ENCODE assay signal across 1 cellular context in the genomic region with DNA sequence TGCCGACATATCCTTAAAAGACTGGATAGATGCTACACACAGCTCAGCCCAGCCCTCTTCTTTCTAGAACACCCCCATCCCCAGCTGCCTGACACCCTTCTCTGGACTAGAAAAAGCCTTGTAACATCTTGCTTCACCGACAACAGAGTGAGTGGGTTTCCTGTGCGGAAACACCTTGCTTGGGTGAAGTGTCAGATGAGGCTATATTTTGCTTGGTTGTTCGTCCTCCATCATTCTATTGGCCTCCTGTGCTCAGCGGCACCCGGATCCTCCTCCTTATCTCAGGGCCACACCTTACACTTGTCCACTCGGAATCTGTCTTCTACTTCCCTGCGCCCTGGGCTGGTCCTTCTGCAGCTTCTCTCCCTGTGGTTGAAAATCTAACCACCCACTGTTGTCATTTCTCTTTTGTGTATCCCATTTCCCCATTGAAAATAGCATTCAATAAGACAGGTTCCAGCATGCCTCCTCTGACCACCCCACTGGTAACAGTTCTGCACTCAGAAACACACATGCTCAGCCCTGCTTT.
A peak's percentile ranks its signal among the peaks of the same experiment; 100 is the strongest.
TF ChIP-seq lines count a peak whose summit lies in the region.

No MANE protein-coding gene starts in this region.

TF ChIP-seq in K562, 482 proteins besides CTCF, POLR2A, EP300 and RAD21 (continued from another document and continues in another):
- TF ChIP-seq, protein P1, sequence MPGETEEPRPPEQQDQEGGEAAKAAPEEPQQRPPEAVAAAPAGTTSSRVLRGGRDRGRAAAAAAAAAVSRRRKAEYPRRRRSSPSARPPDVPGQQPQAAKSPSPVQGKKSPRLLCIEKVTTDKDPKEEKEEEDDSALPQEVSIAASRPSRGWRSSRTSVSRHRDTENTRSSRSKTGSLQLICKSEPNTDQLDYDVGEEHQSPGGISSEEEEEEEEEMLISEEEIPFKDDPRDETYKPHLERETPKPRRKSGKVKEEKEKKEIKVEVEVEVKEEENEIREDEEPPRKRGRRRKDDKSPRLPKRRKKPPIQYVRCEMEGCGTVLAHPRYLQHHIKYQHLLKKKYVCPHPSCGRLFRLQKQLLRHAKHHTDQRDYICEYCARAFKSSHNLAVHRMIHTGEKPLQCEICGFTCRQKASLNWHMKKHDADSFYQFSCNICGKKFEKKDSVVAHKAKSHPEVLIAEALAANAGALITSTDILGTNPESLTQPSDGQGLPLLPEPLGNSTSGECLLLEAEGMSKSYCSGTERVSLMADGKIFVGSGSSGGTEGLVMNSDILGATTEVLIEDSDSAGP (CRISPR knock-in tag; IDR thresholded peaks at IDR 0.05) = no peak
- no peak for TF ChIP-seq NFE2 (IDR thresholded peaks at IDR 0.05; ENCODE audit: low read depth)
- no peak for TF ChIP-seq SAP30 (IDR thresholded peaks at IDR 0.05; ENCODE audit: borderline replicate concordance, insufficient read depth, low read depth, low read length, poor library complexity, severe bottlenecking)
- no peak for TF ChIP-seq STAT5B (CRISPR knock-in tag; IDR thresholded peaks at IDR 0.05)
- no peak for TF ChIP-seq ZNF311 (CRISPR knock-in tag; IDR thresholded peaks at IDR 0.05)
- TF ChIP-seq, protein P2, sequence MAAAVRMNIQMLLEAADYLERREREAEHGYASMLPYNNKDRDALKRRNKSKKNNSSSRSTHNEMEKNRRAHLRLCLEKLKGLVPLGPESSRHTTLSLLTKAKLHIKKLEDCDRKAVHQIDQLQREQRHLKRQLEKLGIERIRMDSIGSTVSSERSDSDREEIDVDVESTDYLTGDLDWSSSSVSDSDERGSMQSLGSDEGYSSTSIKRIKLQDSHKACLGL (CRISPR knock-in tag; IDR thresholded peaks at IDR 0.05; ENCODE audit: borderline replicate concordance, poor library complexity, severe bottlenecking) = no peak
- TF ChIP-seq, protein P3, sequence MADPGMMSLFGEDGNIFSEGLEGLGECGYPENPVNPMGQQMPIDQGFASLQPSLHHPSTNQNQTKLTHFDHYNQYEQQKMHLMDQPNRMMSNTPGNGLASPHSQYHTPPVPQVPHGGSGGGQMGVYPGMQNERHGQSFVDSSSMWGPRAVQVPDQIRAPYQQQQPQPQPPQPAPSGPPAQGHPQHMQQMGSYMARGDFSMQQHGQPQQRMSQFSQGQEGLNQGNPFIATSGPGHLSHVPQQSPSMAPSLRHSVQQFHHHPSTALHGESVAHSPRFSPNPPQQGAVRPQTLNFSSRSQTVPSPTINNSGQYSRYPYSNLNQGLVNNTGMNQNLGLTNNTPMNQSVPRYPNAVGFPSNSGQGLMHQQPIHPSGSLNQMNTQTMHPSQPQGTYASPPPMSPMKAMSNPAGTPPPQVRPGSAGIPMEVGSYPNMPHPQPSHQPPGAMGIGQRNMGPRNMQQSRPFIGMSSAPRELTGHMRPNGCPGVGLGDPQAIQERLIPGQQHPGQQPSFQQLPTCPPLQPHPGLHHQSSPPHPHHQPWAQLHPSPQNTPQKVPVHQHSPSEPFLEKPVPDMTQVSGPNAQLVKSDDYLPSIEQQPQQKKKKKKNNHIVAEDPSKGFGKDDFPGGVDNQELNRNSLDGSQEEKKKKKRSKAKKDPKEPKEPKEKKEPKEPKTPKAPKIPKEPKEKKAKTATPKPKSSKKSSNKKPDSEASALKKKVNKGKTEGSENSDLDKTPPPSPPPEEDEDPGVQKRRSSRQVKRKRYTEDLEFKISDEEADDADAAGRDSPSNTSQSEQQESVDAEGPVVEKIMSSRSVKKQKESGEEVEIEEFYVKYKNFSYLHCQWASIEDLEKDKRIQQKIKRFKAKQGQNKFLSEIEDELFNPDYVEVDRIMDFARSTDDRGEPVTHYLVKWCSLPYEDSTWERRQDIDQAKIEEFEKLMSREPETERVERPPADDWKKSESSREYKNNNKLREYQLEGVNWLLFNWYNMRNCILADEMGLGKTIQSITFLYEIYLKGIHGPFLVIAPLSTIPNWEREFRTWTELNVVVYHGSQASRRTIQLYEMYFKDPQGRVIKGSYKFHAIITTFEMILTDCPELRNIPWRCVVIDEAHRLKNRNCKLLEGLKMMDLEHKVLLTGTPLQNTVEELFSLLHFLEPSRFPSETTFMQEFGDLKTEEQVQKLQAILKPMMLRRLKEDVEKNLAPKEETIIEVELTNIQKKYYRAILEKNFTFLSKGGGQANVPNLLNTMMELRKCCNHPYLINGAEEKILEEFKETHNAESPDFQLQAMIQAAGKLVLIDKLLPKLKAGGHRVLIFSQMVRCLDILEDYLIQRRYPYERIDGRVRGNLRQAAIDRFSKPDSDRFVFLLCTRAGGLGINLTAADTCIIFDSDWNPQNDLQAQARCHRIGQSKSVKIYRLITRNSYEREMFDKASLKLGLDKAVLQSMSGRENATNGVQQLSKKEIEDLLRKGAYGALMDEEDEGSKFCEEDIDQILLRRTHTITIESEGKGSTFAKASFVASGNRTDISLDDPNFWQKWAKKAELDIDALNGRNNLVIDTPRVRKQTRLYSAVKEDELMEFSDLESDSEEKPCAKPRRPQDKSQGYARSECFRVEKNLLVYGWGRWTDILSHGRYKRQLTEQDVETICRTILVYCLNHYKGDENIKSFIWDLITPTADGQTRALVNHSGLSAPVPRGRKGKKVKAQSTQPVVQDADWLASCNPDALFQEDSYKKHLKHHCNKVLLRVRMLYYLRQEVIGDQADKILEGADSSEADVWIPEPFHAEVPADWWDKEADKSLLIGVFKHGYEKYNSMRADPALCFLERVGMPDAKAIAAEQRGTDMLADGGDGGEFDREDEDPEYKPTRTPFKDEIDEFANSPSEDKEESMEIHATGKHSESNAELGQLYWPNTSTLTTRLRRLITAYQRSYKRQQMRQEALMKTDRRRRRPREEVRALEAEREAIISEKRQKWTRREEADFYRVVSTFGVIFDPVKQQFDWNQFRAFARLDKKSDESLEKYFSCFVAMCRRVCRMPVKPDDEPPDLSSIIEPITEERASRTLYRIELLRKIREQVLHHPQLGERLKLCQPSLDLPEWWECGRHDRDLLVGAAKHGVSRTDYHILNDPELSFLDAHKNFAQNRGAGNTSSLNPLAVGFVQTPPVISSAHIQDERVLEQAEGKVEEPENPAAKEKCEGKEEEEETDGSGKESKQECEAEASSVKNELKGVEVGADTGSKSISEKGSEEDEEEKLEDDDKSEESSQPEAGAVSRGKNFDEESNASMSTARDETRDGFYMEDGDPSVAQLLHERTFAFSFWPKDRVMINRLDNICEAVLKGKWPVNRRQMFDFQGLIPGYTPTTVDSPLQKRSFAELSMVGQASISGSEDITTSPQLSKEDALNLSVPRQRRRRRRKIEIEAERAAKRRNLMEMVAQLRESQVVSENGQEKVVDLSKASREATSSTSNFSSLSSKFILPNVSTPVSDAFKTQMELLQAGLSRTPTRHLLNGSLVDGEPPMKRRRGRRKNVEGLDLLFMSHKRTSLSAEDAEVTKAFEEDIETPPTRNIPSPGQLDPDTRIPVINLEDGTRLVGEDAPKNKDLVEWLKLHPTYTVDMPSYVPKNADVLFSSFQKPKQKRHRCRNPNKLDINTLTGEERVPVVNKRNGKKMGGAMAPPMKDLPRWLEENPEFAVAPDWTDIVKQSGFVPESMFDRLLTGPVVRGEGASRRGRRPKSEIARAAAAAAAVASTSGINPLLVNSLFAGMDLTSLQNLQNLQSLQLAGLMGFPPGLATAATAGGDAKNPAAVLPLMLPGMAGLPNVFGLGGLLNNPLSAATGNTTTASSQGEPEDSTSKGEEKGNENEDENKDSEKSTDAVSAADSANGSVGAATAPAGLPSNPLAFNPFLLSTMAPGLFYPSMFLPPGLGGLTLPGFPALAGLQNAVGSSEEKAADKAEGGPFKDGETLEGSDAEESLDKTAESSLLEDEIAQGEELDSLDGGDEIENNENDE (IDR thresholded peaks at IDR 0.05; ENCODE audit: low read depth, low read length) = no peak
- TF ChIP-seq BRCA1 (IDR thresholded peaks at IDR 0.05) = no peak
- no peak for TF ChIP-seq BRCA1 (CRISPR knock-in tag; IDR thresholded peaks at IDR 0.05)
- no peak for TF ChIP-seq ZNF717 (CRISPR knock-in tag; IDR thresholded peaks at IDR 0.05)
- TF ChIP-seq MEF2A (IDR thresholded peaks at IDR 0.05; ENCODE audit: control insufficient read depth, low read depth, low read length) = peak; percentile 37; the same call in 1 of the 2 replicates
- TF ChIP-seq JUNB (CRISPR knock-in tag; conservative IDR thresholded peaks at IDR 0.05) = no peak
- TF ChIP-seq, protein P4, sequence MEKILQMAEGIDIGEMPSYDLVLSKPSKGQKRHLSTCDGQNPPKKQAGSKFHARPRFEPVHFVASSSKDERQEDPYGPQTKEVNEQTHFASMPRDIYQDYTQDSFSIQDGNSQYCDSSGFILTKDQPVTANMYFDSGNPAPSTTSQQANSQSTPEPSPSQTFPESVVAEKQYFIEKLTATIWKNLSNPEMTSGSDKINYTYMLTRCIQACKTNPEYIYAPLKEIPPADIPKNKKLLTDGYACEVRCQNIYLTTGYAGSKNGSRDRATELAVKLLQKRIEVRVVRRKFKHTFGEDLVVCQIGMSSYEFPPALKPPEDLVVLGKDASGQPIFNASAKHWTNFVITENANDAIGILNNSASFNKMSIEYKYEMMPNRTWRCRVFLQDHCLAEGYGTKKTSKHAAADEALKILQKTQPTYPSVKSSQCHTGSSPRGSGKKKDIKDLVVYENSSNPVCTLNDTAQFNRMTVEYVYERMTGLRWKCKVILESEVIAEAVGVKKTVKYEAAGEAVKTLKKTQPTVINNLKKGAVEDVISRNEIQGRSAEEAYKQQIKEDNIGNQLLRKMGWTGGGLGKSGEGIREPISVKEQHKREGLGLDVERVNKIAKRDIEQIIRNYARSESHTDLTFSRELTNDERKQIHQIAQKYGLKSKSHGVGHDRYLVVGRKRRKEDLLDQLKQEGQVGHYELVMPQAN (IDR thresholded peaks at IDR 0.05; ENCODE audit: borderline replicate concordance) = no peak
- peak in 1 of 2 experiments; percentile 66; a peak in 1 of 3 replicates for TF ChIP-seq CBX3 (IDR thresholded peaks at IDR 0.05; ENCODE audit: borderline replicate concordance in 1 of 2, low read length in 2 of 2)
- no peak for TF ChIP-seq NCOA2 (IDR thresholded peaks at IDR 0.05; ENCODE audit: partially characterized antibody in 2 of 2)
- no peak for TF ChIP-seq RHOXF2B (CRISPR knock-in tag; conservative IDR thresholded peaks at IDR 0.05)
- TF ChIP-seq, protein P5, sequence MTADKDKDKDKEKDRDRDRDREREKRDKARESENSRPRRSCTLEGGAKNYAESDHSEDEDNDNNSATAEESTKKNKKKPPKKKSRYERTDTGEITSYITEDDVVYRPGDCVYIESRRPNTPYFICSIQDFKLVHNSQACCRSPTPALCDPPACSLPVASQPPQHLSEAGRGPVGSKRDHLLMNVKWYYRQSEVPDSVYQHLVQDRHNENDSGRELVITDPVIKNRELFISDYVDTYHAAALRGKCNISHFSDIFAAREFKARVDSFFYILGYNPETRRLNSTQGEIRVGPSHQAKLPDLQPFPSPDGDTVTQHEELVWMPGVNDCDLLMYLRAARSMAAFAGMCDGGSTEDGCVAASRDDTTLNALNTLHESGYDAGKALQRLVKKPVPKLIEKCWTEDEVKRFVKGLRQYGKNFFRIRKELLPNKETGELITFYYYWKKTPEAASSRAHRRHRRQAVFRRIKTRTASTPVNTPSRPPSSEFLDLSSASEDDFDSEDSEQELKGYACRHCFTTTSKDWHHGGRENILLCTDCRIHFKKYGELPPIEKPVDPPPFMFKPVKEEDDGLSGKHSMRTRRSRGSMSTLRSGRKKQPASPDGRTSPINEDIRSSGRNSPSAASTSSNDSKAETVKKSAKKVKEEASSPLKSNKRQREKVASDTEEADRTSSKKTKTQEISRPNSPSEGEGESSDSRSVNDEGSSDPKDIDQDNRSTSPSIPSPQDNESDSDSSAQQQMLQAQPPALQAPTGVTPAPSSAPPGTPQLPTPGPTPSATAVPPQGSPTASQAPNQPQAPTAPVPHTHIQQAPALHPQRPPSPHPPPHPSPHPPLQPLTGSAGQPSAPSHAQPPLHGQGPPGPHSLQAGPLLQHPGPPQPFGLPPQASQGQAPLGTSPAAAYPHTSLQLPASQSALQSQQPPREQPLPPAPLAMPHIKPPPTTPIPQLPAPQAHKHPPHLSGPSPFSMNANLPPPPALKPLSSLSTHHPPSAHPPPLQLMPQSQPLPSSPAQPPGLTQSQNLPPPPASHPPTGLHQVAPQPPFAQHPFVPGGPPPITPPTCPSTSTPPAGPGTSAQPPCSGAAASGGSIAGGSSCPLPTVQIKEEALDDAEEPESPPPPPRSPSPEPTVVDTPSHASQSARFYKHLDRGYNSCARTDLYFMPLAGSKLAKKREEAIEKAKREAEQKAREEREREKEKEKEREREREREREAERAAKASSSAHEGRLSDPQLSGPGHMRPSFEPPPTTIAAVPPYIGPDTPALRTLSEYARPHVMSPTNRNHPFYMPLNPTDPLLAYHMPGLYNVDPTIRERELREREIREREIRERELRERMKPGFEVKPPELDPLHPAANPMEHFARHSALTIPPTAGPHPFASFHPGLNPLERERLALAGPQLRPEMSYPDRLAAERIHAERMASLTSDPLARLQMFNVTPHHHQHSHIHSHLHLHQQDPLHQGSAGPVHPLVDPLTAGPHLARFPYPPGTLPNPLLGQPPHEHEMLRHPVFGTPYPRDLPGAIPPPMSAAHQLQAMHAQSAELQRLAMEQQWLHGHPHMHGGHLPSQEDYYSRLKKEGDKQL (CRISPR knock-in tag; IDR thresholded peaks at IDR 0.05; ENCODE audit: borderline replicate concordance) = no peak
- TF ChIP-seq, protein P6, sequence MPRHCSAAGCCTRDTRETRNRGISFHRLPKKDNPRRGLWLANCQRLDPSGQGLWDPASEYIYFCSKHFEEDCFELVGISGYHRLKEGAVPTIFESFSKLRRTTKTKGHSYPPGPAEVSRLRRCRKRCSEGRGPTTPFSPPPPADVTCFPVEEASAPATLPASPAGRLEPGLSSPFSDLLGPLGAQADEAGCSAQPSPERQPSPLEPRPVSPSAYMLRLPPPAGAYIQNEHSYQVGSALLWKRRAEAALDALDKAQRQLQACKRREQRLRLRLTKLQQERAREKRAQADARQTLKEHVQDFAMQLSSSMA (CRISPR knock-in tag; IDR thresholded peaks at IDR 0.05) = no peak
- no peak for TF ChIP-seq TGIF2 (CRISPR knock-in tag; IDR thresholded peaks at IDR 0.05)
- no peak for TF ChIP-seq PRMT5 (CRISPR knock-in tag; IDR thresholded peaks at IDR 0.05)
- TF ChIP-seq, protein P7, sequence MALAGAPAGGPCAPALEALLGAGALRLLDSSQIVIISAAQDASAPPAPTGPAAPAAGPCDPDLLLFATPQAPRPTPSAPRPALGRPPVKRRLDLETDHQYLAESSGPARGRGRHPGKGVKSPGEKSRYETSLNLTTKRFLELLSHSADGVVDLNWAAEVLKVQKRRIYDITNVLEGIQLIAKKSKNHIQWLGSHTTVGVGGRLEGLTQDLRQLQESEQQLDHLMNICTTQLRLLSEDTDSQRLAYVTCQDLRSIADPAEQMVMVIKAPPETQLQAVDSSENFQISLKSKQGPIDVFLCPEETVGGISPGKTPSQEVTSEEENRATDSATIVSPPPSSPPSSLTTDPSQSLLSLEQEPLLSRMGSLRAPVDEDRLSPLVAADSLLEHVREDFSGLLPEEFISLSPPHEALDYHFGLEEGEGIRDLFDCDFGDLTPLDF (CRISPR knock-in tag; IDR thresholded peaks at IDR 0.05) = no peak
- TF ChIP-seq, protein P8, sequence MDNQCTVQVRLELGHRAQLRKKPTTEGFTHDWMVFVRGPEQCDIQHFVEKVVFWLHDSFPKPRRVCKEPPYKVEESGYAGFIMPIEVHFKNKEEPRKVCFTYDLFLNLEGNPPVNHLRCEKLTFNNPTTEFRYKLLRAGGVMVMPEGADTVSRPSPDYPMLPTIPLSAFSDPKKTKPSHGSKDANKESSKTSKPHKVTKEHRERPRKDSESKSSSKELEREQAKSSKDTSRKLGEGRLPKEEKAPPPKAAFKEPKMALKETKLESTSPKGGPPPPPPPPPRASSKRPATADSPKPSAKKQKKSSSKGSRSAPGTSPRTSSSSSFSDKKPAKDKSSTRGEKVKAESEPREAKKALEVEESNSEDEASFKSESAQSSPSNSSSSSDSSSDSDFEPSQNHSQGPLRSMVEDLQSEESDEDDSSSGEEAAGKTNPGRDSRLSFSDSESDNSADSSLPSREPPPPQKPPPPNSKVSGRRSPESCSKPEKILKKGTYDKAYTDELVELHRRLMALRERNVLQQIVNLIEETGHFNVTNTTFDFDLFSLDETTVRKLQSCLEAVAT (IDR thresholded peaks at IDR 0.05) = peak in 1 of 2 experiments; percentile 77; a peak in 2 of 4 replicates
- TF ChIP-seq ZKSCAN3 (CRISPR knock-in tag; IDR thresholded peaks at IDR 0.05) = no peak
- no peak for TF ChIP-seq ZNF507 (tag; conservative IDR thresholded peaks at IDR 0.05)
